18 cellular contexts compared by ENCODE assay signal in genomic region chr4:53489279-53489889, GRCh38.
A peak's percentile ranks its signal among the peaks of the same experiment; 100 is the strongest.
DNase-seq lines count a peak whose midpoint lies in the region; ATAC-seq and TF ChIP-seq lines count a peak whose summit lies in the region.
"Had no signal": no experiment of that assay in that cellular context is flagged by ENCODE, and none has a peak within 500 bp of the region (broad histone marks: within the 10 kb centered on the region; RNA-seq: fewer than 3 reads in every experiment).

No MANE protein-coding gene starts in this region.

- no peaks in the 10 kb centered on the region for H3K36me3 ChIP-seq in upper lobe of left lung
- H3K36me3 ChIP-seq: adrenal gland, left ventricle myocardium inferior had no signal

- no peaks in the 10 kb centered on the region for H3K27me3 ChIP-seq in upper lobe of left lung
- H3K27me3 ChIP-seq: adrenal gland, pancreas had no signal

- ATAC-seq in HG03342 (IDR thresholded peaks at IDR 0.05; ENCODE audit: unreplicated experiment) (no peak), upper lobe of left lung (ENCODE audit: low FRiP score in 2 of 2) (no peak), GM18867 (IDR thresholded peaks at IDR 0.05; ENCODE audit: unreplicated experiment) (no peak)
- ATAC-seq: activated CD8-positive, alpha-beta T cell treated with anti-CD3 and anti-CD28 coated beads, Interleukin-2, amount 10 ng/mL, durations not matched to agents 7 days and 5 days; pancreas had no signal

- no peaks in the 10 kb centered on the region for H3K9me3 ChIP-seq in upper lobe of left lung
- H3K9me3 ChIP-seq: adrenal gland, Caco-2, left ventricle myocardium inferior, pancreas had no signal

- no peak for TF ChIP-seq EP300 in upper lobe of left lung (IDR thresholded peaks at IDR 0.05)

- TF ChIP-seq POLR2A in upper lobe of left lung (IDR thresholded peaks at IDR 0.05): no peak

- H3K4me1 ChIP-seq in upper lobe of left lung: peaks cover 0 to 4% (median 3%) of the 10 kb centered on the region in 4 donors
- H3K4me1 ChIP-seq: Caco-2 had no signal

- no peak overlapping the region for H3K27ac ChIP-seq in upper lobe of left lung
- H3K27ac ChIP-seq: coronary artery, left ventricle myocardium inferior, pancreas, VCaP had no signal

- no peak for TF ChIP-seq CTCF in astrocyte of the spinal cord (IDR thresholded peaks at IDR 0.05; ENCODE audit: low read depth, low read length)
- no peak for TF ChIP-seq CTCF in foreskin fibroblast (IDR thresholded peaks at IDR 0.05; ENCODE audit: low read depth, low read length)
- TF ChIP-seq CTCF in upper lobe of left lung (IDR thresholded peaks at IDR 0.05): no peak

- in situ Hi-C loops in astrocyte of the spinal cord (cut with HindIII; ENCODE audit: low sequenced_read_pairs): loop anchor here (25.0 kb wide), 1 partner anchor 423 kb away; no protein-coding TSS in a partner anchor

- DNase-seq in AG08395 (ENCODE audit: low spot score) (peak; percentile 59), M059J (ENCODE audit: low read depth) (peak; percentile 63), astrocyte of the spinal cord (ENCODE audit: low read depth, low spot score) (peak; percentile 59), foreskin fibroblast (peak; percentile 75 to 86), upper lobe of left lung (no peak), HuH-7.5 (ENCODE audit: low spot score) (no peak)
- DNase-seq: activated CD8-positive, alpha-beta T cell treated with anti-CD3 and anti-CD28 coated beads, Interleukin-2, amount 10 ng/mL, durations not matched to agents 7 days and 5 days; Caco-2; left ventricle myocardium inferior; NCI-H446 treated with DMSO at 0.1 percent for 48 hours; pancreas; stimulated activated naive CD4-positive, alpha-beta T cell had no signal

- no peak overlapping the region for H3K4me3 ChIP-seq in astrocyte of the spinal cord (ENCODE audit: low read depth, low read length)
- no peak overlapping the region for H3K4me3 ChIP-seq in foreskin fibroblast (ENCODE audit: low read depth in 1 of 2, low read length in 2 of 2)
- H3K4me3 ChIP-seq in upper lobe of left lung: no peak overlapping the region
- H3K4me3 ChIP-seq: adrenal gland, coronary artery, left ventricle myocardium inferior, pancreas, skin epidermis had no signal

Comparison
In these comparisons a context has a peak if more than half of its experiments do, and no peak if none do; other contexts are left out.
1. DNase-seq: peak in AG08395 (single experiment), M059J (single experiment), astrocyte of the spinal cord (single experiment) and foreskin fibroblast (2 of 2); none in upper lobe of left lung (0 of 2) and HuH-7.5 (single experiment).